30 cellular contexts compared by ENCODE assay signal in the genomic region with DNA sequence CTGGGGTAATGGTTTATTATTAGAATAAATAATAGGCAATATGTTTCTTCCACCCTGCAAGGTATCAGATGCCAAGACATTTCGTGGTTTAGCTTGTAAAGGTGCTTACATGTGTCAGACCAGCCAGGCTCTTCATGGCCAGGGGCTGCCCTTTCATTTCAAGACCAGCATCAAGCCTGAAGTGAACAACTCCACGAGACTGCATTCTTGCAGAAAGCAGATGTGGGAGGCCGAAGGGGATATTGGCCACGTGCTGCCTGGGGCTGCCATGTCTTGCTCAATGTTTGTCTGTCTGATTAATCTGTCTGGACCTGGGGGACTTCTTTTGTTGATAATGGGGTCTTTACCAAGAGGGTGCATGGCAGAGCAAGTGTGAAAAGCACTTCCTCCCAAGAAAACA.
"Had no signal": no experiment of that assay in that cellular context is flagged by ENCODE, and none has a peak within 500 bp of the region (broad histone marks: within the 10 kb centered on the region; RNA-seq: fewer than 3 reads in every experiment).

No MANE protein-coding gene starts in this region.

- H3K4me1 ChIP-seq: neural progenitor cell, parathyroid adenoma, psoas muscle, spleen, suprapubic skin, testis, tibial artery, transverse colon, upper lobe of left lung, vagina had no signal

- H3K4me3 Mint-ChIP-seq: natural killer cell; nephron; neural progenitor cell; stimulated activated memory B cell treated with anti-CD40 and anti-IgM and Interleukin-4, amounts not matched to agents 10 μg/mL and 1 μg/mL and 100 μg/mL, for 72 hours; stimulated activated naive CD8-positive, alpha-beta T cell treated with anti-CD3 and anti-CD28 coated beads, Interleukin-15, amount 100 ng/mL, for 72 hours had no signal

- H3K27me3 ChIP-seq: neural progenitor cell, ovary, spleen, suprapubic skin, testis, tibial artery, transverse colon, upper lobe of left lung, vagina had no signal

- H3K9me3 ChIP-seq: ovary, psoas muscle, suprapubic skin, testis, tibial artery, transverse colon, upper lobe of left lung, vagina had no signal

- H3K4me3 ChIP-seq: neural progenitor cell, ovary, psoas muscle, skin epidermis, smooth muscle cell, spleen, suprapubic skin, testis, tibial artery, transverse colon, upper lobe of left lung, vagina had no signal

- H3K27me3 Mint-ChIP-seq: progenitor cell of endocrine pancreas; stimulated activated memory B cell treated with anti-CD40 and anti-IgM and Interleukin-4, amounts not matched to agents 10 μg/mL and 1 μg/mL and 100 μg/mL, for 72 hours; stimulated activated naive CD8-positive, alpha-beta T cell treated with anti-CD3 and anti-CD28 coated beads, Interleukin-15, amount 100 ng/mL, for 72 hours had no signal

- H2AFZ ChIP-seq: neural progenitor cell, parathyroid adenoma had no signal

- H3K4me1 Mint-ChIP-seq: natural killer cell; nephron; stimulated activated memory B cell treated with anti-CD40 and anti-IgM and Interleukin-4, amounts not matched to agents 10 μg/mL and 1 μg/mL and 100 μg/mL, for 72 hours; stimulated activated naive CD8-positive, alpha-beta T cell treated with anti-CD3 and anti-CD28 coated beads, Interleukin-15, amount 100 ng/mL, for 72 hours had no signal

- H3K9ac ChIP-seq: neural progenitor cell, parathyroid adenoma had no signal

- ATAC-seq: natural killer cell; psoas muscle; right cardiac atrium; sciatic nerve; stimulated activated memory B cell treated with anti-CD40 and anti-IgM and Interleukin-4, amounts not matched to agents 10 μg/mL and 1 μg/mL and 100 μg/mL, for 72 hours; stimulated activated naive CD8-positive, alpha-beta T cell treated with anti-CD3 and anti-CD28 coated beads, Interleukin-15, amount 100 ng/mL, for 72 hours; stimulated activated naive CD8-positive, alpha-beta T cell treated with anti-CD3 and anti-CD28 coated beads, Interleukin-15, Interleukin-2, amounts not matched to agents 100 U/mL and 50 U/mL, for 24 hours had no signal

- H3K36me3 ChIP-seq: neural progenitor cell, ovary, spleen, suprapubic skin, tibial artery, transverse colon, upper lobe of left lung, vagina had no signal

- H3K27ac ChIP-seq: neural progenitor cell, ovary, parathyroid adenoma, psoas muscle, skin epidermis, spleen, suprapubic skin, testis, tibial artery, transverse colon, upper lobe of left lung, vagina had no signal

- H3K9me3 Mint-ChIP-seq: natural killer cell, nephron, neural progenitor cell had no signal

- DNase-seq: natural killer cell; occipital lobe; ovary; posterior cingulate gyrus; psoas muscle; right cardiac atrium; spleen; stimulated activated CD4-positive, alpha-beta T cell treated with anti-CD3 and anti-CD28 coated beads, Interleukin-12 subunit alpha, Interleukin-12 subunit beta, amount 100 ng/mL, for 4 hours; stimulated activated CD4-positive, alpha-beta T cell treated with anti-CD3 and anti-CD28 coated beads, Interleukin-1b, Interleukin-23, amount 100 ng/mL, for 48 hours; stimulated activated CD4-positive, alpha-beta T cell treated with anti-CD3 and anti-CD28 coated beads, Interleukin-4, amount 100 ng/mL, for 1 hour; stimulated activated CD4-positive, alpha-beta T cell treated with anti-CD3 and anti-CD28 coated beads, Interleukin-4, amount 100 ng/mL, for 4 hours; stimulated activated CD8-positive, alpha-beta memory T cell treated with anti-CD3 and anti-CD28 coated beads, Interleukin-4, amount 100 ng/mL, for 48 hours; stimulated activated naive CD4-positive, alpha-beta T cell; stimulated activated naive CD8-positive, alpha-beta T cell treated with anti-CD3 and anti-CD28 coated beads, Interleukin-15, amount 100 ng/mL, for 72 hours; stimulated activated naive CD8-positive, alpha-beta T cell treated with anti-CD3 and anti-CD28 coated beads, Interleukin-15, Interleukin-2, amounts not matched to agents 100 U/mL and 50 U/mL, for 24 hours; testis; tibial artery; transverse colon; upper lobe of left lung had no signal

- H3K4me2 ChIP-seq: neural progenitor cell, smooth muscle cell had no signal

- H3K27ac Mint-ChIP-seq: natural killer cell; neural progenitor cell; progenitor cell of endocrine pancreas; stimulated activated memory B cell treated with anti-CD40 and anti-IgM and Interleukin-4, amounts not matched to agents 10 μg/mL and 1 μg/mL and 100 μg/mL, for 72 hours; stimulated activated naive CD8-positive, alpha-beta T cell treated with anti-CD3 and anti-CD28 coated beads, Interleukin-15, amount 100 ng/mL, for 72 hours had no signal

- H3K79me2 ChIP-seq: parathyroid adenoma had no signal

- FAIRE-seq: urothelium cell line had no signal

- H3K36me3 Mint-ChIP-seq: natural killer cell; neural progenitor cell; stimulated activated memory B cell treated with anti-CD40 and anti-IgM and Interleukin-4, amounts not matched to agents 10 μg/mL and 1 μg/mL and 100 μg/mL, for 72 hours had no signal
